ENCODE assay signal across 8 cellular contexts in the genomic region with DNA sequence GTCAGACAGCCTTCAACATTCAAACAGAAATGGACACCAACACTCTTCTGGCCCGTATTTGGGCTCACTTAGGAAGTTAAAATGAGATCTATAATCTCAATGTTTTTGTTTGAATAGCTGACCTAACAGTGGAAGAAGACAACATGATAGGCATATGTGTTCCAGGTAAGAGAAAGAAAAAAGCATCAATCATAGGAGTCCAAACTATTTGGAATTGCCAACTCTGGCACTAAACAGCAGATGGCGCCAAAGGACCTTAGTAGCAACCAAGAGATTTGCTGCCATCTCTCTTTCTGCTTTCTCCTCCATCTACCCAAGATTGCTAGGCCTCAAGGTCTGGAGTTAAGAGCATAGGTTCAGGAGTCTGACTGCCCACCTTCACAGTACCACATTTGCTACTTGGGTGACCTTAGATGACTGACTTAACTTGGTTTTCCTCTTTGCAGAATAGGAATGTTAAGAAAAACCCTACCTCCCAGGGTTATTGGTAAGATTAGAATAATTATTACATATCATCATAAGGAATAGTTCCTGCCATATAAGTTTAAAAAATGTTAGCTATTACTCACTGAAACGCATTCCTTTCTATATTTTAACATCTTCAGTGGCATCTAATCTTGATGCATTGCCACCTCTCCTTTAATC. TPM values are rescaled to one million over a fixed set of nuclear protein-coding genes. Genes with fewer than 3 reads are reported as not detected.
DNase-seq lines count a peak whose midpoint lies in the region; ATAC-seq and TF ChIP-seq lines count a peak whose summit lies in the region.

No MANE protein-coding gene starts in this region.

- intact Hi-C loops in esophagus squamous epithelium (cut with DNase I) = loop anchor here (5.0 kb wide), 2 partner anchors 243 to 423 kb away; no protein-coding TSS in a partner anchor

- H3K36me3 ChIP-seq in OCI-LY1 (ENCODE audit: insufficient read depth, low read length) (no peaks in the 10 kb centered on the region), esophagus squamous epithelium (no peaks in the 10 kb centered on the region)

- H3K79me2 ChIP-seq in OCI-LY1 (ENCODE audit: insufficient read depth, low read length) = no peaks in the 10 kb centered on the region

- H3K4me3 Mint-ChIP-seq in nephron = no peak overlapping the region
- no peak overlapping the region for H3K4me3 Mint-ChIP-seq in stimulated activated naive B cell treated with anti-CD40 and anti-IgM and Interleukin-4, amounts not matched to agents 10 μg/mL and 1 μg/mL and 100 μg/mL, for 72 hours

- no peaks in the 10 kb centered on the region for H3K27me3 Mint-ChIP-seq in nephron (ENCODE audit: low read depth)
- no peaks in the 10 kb centered on the region for H3K27me3 Mint-ChIP-seq in stimulated activated naive B cell treated with anti-CD40 and anti-IgM and Interleukin-4, amounts not matched to agents 10 μg/mL and 1 μg/mL and 100 μg/mL, for 72 hours

- no peak overlapping the region for H3K27ac Mint-ChIP-seq in nephron
- no peak overlapping the region for H3K27ac Mint-ChIP-seq in stimulated activated naive B cell treated with anti-CD40 and anti-IgM and Interleukin-4, amounts not matched to agents 10 μg/mL and 1 μg/mL and 100 μg/mL, for 72 hours

- no peak overlapping the region for H2AFZ ChIP-seq in OCI-LY1 (ENCODE audit: low read length)

- H3K4me2 ChIP-seq in OCI-LY1 (ENCODE audit: low read length) = no peak overlapping the region

- WGBS in esophagus squamous epithelium, 2 donors = 2 to 13% methylated on average over 3 of the region's 3 CpGs

- H3K27me3 ChIP-seq in OCI-LY1 (ENCODE audit: insufficient read depth, low read length) = no peaks in the 10 kb centered on the region
- H3K27me3 ChIP-seq in esophagus squamous epithelium = no peaks in the 10 kb centered on the region

- no peaks in the 10 kb centered on the region for H3K4me1 Mint-ChIP-seq in nephron
- no peaks in the 10 kb centered on the region for H3K4me1 Mint-ChIP-seq in stimulated activated naive B cell treated with anti-CD40 and anti-IgM and Interleukin-4, amounts not matched to agents 10 μg/mL and 1 μg/mL and 100 μg/mL, for 72 hours

- H3K4me3 ChIP-seq in OCI-LY1 (ENCODE audit: low read depth, low read length, poor library complexity, severe bottlenecking) = no peak overlapping the region
- H3K4me3 ChIP-seq in esophagus squamous epithelium = no peak overlapping the region

- H3K9me2 ChIP-seq in OCI-LY1 (ENCODE audit: low read depth, low read length) = no peaks in the 10 kb centered on the region

- no peaks in the 10 kb centered on the region for H3K36me3 Mint-ChIP-seq in nephron (ENCODE audit: low read depth)
- H3K36me3 Mint-ChIP-seq in stimulated activated naive B cell treated with anti-CD40 and anti-IgM and Interleukin-4, amounts not matched to agents 10 μg/mL and 1 μg/mL and 100 μg/mL, for 72 hours = no peaks in the 10 kb centered on the region

- H3K9me3 Mint-ChIP-seq in nephron = peaks cover 6% of the 10 kb centered on the region
- H3K9me3 Mint-ChIP-seq in stimulated activated naive B cell treated with anti-CD40 and anti-IgM and Interleukin-4, amounts not matched to agents 10 μg/mL and 1 μg/mL and 100 μg/mL, for 72 hours = peaks cover 0 to 4% of the 10 kb centered on the region in 2 donors

- H3K9me3 ChIP-seq in OCI-LY1 (ENCODE audit: low read length) (no peaks in the 10 kb centered on the region), esophagus squamous epithelium (no peaks in the 10 kb centered on the region)

- H4K20me1 ChIP-seq in OCI-LY1 (ENCODE audit: insufficient read depth, low read length) = no peaks in the 10 kb centered on the region

- H3K27ac ChIP-seq in OCI-LY1 (ENCODE audit: low read depth, low read length, poor library complexity, severe bottlenecking) = no peak overlapping the region
- H3K27ac ChIP-seq in esophagus squamous epithelium = no peak overlapping the region

- H3K4me1 ChIP-seq in OCI-LY1 (ENCODE audit: insufficient read depth, low read length, severe bottlenecking) (no peaks in the 10 kb centered on the region), esophagus squamous epithelium (no peaks in the 10 kb centered on the region)

- no peaks in the 10 kb centered on the region for H3F3A ChIP-seq in OCI-LY1 (ENCODE audit: insufficient read depth, low read length)

- in situ Hi-C loops in Caki2 (cut with HindIII; ENCODE audit: low pct_unique_long_range_greater_than_20kb, low sequenced_read_pairs) = no loop called here

- no peak for TF ChIP-seq POLR2A in esophagus squamous epithelium (IDR thresholded peaks at IDR 0.05)

- peak; percentile 50 for DNase-seq in Caki2 (ENCODE audit: low read depth)
- peak; percentile 43 for DNase-seq in HuH-7 (ENCODE audit: low spot score)
- peak; percentile 60 for DNase-seq in activated T-cell treated with anti-CD3 and anti-CD28 coated beads for 4 hours
- DNase-seq in esophagus squamous epithelium (lab: John Stamatoyannopoulos, UW) = no peak
- DNase-seq in stimulated activated naive B cell treated with anti-CD40 and anti-IgM and Interleukin-4, amounts not matched to agents 10 μg/mL and 1 μg/mL and 100 μg/mL, for 72 hours = peak; percentile 25

- no peak overlapping the region for H3K9ac ChIP-seq in OCI-LY1 (ENCODE audit: low read length)

- TF ChIP-seq CTCF in OCI-LY1 (IDR thresholded peaks at IDR 0.05; ENCODE audit: low read length) = peak; percentile 91
- peak; percentile 57 to 84 (median 82) for TF ChIP-seq CTCF in esophagus squamous epithelium (IDR thresholded peaks at IDR 0.05)
- peak; percentile 85 to 91 (median 90) for TF ChIP-seq CTCF in nephron (IDR thresholded peaks at IDR 0.05; ENCODE audit: unreplicated experiment in 3 of 3)

- peak; percentile 69 for ATAC-seq in stimulated activated naive B cell treated with anti-CD40 and anti-IgM and Interleukin-4, amounts not matched to agents 10 μg/mL and 1 μg/mL and 100 μg/mL, for 72 hours (replicated peaks)
- no peak for ATAC-seq in GM18907 (IDR thresholded peaks at IDR 0.05; ENCODE audit: unreplicated experiment)

RNA-seq across cellular contexts. Expression of a gene that starts 30.2 kb away (rescaled TPM):
- total RNA-seq in Caki2 (2014; rRNA removed; shearing (Covaris generic); ENCODE audit: low replicate concordance) = 31.9 and 45.3 TPM in 2 replicates
- total RNA-seq in esophagus squamous epithelium = 10 to 100 TPM; 15.5 to 38.1 (median 19.9) TPM
